Comparison of ENCODE assay signal across 1 cellular context in genomic region chr4:16693040-16693506, GRCh38.
TF ChIP-seq lines count a peak whose summit lies in the region.

No MANE protein-coding gene starts in this region.

TF ChIP-seq in SK-N-SH treated with all-trans-retinoic acid at 6 μM for 48 hours, 23 proteins besides CTCF, POLR2A, EP300 and RAD21 (continued from another document):
- TF ChIP-seq TSHZ2 (CRISPR knock-in tag; IDR thresholded peaks at IDR 0.05) = no peak
- TF ChIP-seq POU6F1 (CRISPR knock-in tag; IDR thresholded peaks at IDR 0.05; ENCODE audit: borderline replicate concordance, low read depth) = no peak
- no peak for TF ChIP-seq ESRRG (CRISPR knock-in tag; IDR thresholded peaks at IDR 0.05)
- no peak for TF ChIP-seq ZNF565 (CRISPR knock-in tag; conservative IDR thresholded peaks at IDR 0.05; ENCODE audit: low read depth)
- no peak for TF ChIP-seq RARB (CRISPR knock-in tag; IDR thresholded peaks at IDR 0.05)
- no peak for TF ChIP-seq SNAI2 (CRISPR knock-in tag; IDR thresholded peaks at IDR 0.05)
- no peak for TF ChIP-seq OSR1 (CRISPR knock-in tag; IDR thresholded peaks at IDR 0.05)
- no peak for TF ChIP-seq ZFP30 (CRISPR knock-in tag; IDR thresholded peaks at IDR 0.05)
- TF ChIP-seq CSDC2 (CRISPR knock-in tag; IDR thresholded peaks at IDR 0.05) = no peak
- TF ChIP-seq CSRNP3 (CRISPR knock-in tag; IDR thresholded peaks at IDR 0.05) = no peak
